Comparison of ENCODE assay signal across 27 cellular contexts in the genomic region with DNA sequence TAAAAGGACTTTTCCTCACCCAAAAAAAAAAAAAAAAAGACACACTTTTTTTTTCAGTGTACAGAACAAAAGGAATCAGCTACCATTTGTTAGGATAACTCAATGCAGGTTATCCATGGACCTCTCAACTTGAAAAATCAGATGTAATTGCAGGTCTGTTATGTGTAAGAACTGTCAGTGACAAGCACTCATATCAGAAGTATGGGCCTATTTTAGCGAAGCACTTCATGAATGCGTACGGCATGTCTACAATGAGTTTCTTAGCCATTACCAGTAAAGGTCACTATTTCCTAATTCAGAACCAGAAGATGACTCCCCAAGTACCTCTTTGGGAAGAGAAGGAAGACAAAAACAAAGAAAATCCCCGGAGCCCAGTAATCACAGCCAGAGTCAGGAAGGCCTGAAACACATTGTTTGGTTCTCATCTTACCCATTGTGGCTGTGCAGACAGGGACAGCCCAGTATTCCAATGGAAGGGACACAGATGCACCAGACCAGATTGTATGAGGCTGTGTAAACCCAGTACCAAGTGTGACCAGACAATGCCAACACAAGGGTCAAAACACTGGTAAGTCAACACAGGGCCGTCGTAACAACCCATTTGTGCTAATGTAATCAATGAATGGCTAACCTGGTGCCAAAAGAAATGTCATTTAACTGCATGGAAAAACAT.
"Had no signal": no experiment of that assay in that cellular context is flagged by ENCODE, and none has a peak within 500 bp of the region (broad histone marks: within the 10 kb centered on the region; RNA-seq: fewer than 3 reads in every experiment).

No MANE protein-coding gene starts in this region.

- H3K4me3 ChIP-seq: coronary artery, gastroesophageal sphincter, pancreas, smooth muscle cell, suprapubic skin, transverse colon, upper lobe of right lung, uterus had no signal

- H3K4me1 ChIP-seq: foreskin keratinocyte, gastroesophageal sphincter, pancreas, suprapubic skin, transverse colon, upper lobe of right lung, uterus had no signal

- H3K27me3 ChIP-seq: neutrophil, pancreas, suprapubic skin, transverse colon, upper lobe of right lung, uterus had no signal

- H3K27ac ChIP-seq: coronary artery, foreskin keratinocyte, gastroesophageal sphincter, neutrophil, pancreas, suprapubic skin, transverse colon, upper lobe of right lung, uterus had no signal

- ATAC-seq: foreskin keratinocyte; gastroesophageal sphincter; naive thymus-derived CD8-positive, alpha-beta T cell; pancreas; sciatic nerve; stimulated activated naive CD8-positive, alpha-beta T cell treated with anti-CD3 and anti-CD28 coated beads, Interleukin-15, amount 100 ng/mL, for 72 hours; upper lobe of right lung had no signal

- DNase-seq: dermis blood vessel endothelial cell; foreskin keratinocyte; hypothalamus; immature natural killer cell; islet precursor cell; kidney glomerular epithelial cell; mesendoderm; midbrain; naive thymus-derived CD8-positive, alpha-beta T cell; nephron progenitor cell; pancreas; retina; stimulated activated CD4-positive, alpha-beta T cell treated with anti-CD3 and anti-CD28 coated beads, Interleukin-12 subunit alpha, Interleukin-12 subunit beta, amount 100 ng/mL, for 4 hours; stimulated activated CD4-positive, alpha-beta T cell treated with anti-CD3 and anti-CD28 coated beads, Interleukin-1b, Interleukin-23, amount 100 ng/mL, for 48 hours; stimulated activated CD4-positive, alpha-beta T cell treated with anti-CD3 and anti-CD28 coated beads, Interleukin-4, amount 100 ng/mL, for 1 hour; stimulated activated CD8-positive, alpha-beta memory T cell treated with anti-CD3 and anti-CD28 coated beads, Interleukin-4, amount 100 ng/mL, for 48 hours; stimulated activated naive CD4-positive, alpha-beta T cell; stimulated activated naive CD8-positive, alpha-beta T cell treated with anti-CD3 and anti-CD28 coated beads, Interleukin-15, amount 100 ng/mL, for 72 hours; transverse colon; upper lobe of right lung; uterus had no signal

- H3K4me2 ChIP-seq: smooth muscle cell had no signal

- H3K9me3 ChIP-seq: gastroesophageal sphincter, neutrophil, pancreas, suprapubic skin, transverse colon, upper lobe of right lung, uterus had no signal

- H3K36me3 ChIP-seq: gastroesophageal sphincter, neutrophil, pancreas, suprapubic skin, transverse colon, upper lobe of right lung, uterus had no signal
